Comparison of ENCODE assay signal across 1 cellular context in the genomic region with DNA sequence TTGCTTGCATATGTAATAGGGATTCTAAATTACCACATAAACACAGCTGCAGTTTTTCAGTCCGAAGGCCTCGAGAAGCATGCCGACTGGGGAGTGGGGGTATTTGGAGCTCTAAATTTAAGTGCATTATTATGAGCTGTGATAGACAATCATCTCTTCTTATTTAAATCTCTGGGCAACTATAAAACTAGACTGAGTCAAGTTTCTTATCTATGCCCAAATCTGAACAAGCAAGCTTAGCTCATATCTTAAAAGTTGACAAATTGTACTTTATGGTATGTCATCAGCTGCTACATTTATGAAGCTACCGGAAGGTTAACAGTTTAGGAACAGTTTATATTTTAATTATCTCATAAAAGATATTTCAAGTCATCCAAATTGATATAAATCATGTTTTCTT.
TF ChIP-seq lines count a peak whose summit lies in the region.

No MANE protein-coding gene starts in this region.

TF ChIP-seq in HEK293, 187 proteins besides CTCF, POLR2A, EP300 and RAD21 (continued from another document and continues in another):
- TF ChIP-seq, protein P1, sequence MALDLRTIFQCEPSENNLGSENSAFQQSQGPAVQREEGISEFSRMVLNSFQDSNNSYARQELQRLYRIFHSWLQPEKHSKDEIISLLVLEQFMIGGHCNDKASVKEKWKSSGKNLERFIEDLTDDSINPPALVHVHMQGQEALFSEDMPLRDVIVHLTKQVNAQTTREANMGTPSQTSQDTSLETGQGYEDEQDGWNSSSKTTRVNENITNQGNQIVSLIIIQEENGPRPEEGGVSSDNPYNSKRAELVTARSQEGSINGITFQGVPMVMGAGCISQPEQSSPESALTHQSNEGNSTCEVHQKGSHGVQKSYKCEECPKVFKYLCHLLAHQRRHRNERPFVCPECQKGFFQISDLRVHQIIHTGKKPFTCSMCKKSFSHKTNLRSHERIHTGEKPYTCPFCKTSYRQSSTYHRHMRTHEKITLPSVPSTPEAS (tag by site-specific recombination; IDR thresholded peaks at IDR 0.05), result no peak
- TF ChIP-seq ZEB2 (tag by site-specific recombination; IDR thresholded peaks at IDR 0.05) (peak; percentile 90), IKZF3 (tag by site-specific recombination; IDR thresholded peaks at IDR 0.05) (peak; percentile 88), RBAK (tag by site-specific recombination; IDR thresholded peaks at IDR 0.05) (no peak), ZFP41 (tag by site-specific recombination; IDR thresholded peaks at IDR 0.05; ENCODE audit: borderline replicate concordance) (no peak), ZNF274 (IDR thresholded peaks at IDR 0.05; ENCODE audit: low read length) (no peak), ZNF274 (tag by site-specific recombination; IDR thresholded peaks at IDR 0.05; ENCODE audit: borderline replicate concordance) (no peak), ZNF202 (tag by site-specific recombination; IDR thresholded peaks at IDR 0.05; ENCODE audit: borderline replicate concordance) (no peak), ZNF692 (tag by site-specific recombination; IDR thresholded peaks at IDR 0.05) (no peak), SP3 (tag by site-specific recombination; IDR thresholded peaks at IDR 0.05) (no peak), ZNF423 (tag by site-specific recombination; IDR thresholded peaks at IDR 0.05) (no peak), ZNF324 (tag by site-specific recombination; IDR thresholded peaks at IDR 0.05) (no peak), ZBTB8A (tag by site-specific recombination; IDR thresholded peaks at IDR 0.05) (no peak), ELK4 (IDR thresholded peaks at IDR 0.05; ENCODE audit: borderline replicate concordance, low read depth, low read length) (no peak), ZBTB6 (tag by site-specific recombination; IDR thresholded peaks at IDR 0.05) (no peak), ZNF112 (tag by site-specific recombination; IDR thresholded peaks at IDR 0.05) (no peak), ZNF138 (tag by site-specific recombination; IDR thresholded peaks at IDR 0.05; ENCODE audit: borderline replicate concordance) (no peak), ZBTB44 (tag by site-specific recombination; IDR thresholded peaks at IDR 0.05) (peak; percentile 54; the same call in 1 of the 2 replicates), ZXDB (tag by site-specific recombination; IDR thresholded peaks at IDR 0.05) (no peak), ZNF175 (tag by site-specific recombination; IDR thresholded peaks at IDR 0.05) (no peak), ZNF169 (tag by site-specific recombination; IDR thresholded peaks at IDR 0.05) (no peak), ZNF302 (tag by site-specific recombination; IDR thresholded peaks at IDR 0.05; ENCODE audit: low read depth) (no peak), ZNF416 (tag by site-specific recombination; IDR thresholded peaks at IDR 0.05) (no peak), ZNF747 (tag by site-specific recombination; IDR thresholded peaks at IDR 0.05) (no peak), ZSCAN23 (tag by site-specific recombination; IDR thresholded peaks at IDR 0.05) (no peak), ZBTB21 (tag by site-specific recombination; IDR thresholded peaks at IDR 0.05) (no peak)
- TF ChIP-seq, protein P2, sequence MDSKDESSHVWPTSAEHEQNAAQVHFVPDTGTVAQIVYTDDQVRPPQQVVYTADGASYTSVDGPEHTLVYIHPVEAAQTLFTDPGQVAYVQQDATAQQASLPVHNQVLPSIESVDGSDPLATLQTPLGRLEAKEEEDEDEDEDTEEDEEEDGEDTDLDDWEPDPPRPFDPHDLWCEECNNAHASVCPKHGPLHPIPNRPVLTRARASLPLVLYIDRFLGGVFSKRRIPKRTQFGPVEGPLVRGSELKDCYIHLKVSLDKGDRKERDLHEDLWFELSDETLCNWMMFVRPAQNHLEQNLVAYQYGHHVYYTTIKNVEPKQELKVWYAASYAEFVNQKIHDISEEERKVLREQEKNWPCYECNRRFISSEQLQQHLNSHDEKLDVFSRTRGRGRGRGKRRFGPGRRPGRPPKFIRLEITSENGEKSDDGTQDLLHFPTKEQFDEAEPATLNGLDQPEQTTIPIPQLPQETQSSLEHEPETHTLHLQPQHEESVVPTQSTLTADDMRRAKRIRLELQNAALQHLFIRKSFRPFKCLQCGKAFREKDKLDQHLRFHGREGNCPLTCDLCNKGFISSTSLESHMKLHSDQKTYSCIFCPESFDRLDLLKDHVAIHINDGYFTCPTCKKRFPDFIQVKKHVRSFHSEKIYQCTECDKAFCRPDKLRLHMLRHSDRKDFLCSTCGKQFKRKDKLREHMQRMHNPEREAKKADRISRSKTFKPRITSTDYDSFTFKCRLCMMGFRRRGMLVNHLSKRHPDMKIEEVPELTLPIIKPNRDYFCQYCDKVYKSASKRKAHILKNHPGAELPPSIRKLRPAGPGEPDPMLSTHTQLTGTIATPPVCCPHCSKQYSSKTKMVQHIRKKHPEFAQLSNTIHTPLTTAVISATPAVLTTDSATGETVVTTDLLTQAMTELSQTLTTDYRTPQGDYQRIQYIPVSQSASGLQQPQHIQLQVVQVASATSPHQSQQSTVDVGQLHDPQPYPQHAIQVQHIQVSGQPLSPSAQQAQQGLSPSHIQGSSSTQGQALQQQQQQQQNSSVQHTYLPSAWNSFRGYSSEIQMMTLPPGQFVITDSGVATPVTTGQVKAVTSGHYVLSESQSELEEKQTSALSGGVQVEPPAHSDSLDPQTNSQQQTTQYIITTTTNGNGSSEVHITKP (tag by site-specific recombination; IDR thresholded peaks at IDR 0.05), result no peak
- TF ChIP-seq, protein P3, sequence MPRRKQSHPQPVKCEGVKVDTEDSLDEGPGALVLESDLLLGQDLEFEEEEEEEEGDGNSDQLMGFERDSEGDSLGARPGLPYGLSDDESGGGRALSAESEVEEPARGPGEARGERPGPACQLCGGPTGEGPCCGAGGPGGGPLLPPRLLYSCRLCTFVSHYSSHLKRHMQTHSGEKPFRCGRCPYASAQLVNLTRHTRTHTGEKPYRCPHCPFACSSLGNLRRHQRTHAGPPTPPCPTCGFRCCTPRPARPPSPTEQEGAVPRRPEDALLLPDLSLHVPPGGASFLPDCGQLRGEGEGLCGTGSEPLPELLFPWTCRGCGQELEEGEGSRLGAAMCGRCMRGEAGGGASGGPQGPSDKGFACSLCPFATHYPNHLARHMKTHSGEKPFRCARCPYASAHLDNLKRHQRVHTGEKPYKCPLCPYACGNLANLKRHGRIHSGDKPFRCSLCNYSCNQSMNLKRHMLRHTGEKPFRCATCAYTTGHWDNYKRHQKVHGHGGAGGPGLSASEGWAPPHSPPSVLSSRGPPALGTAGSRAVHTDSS (tag by site-specific recombination; IDR thresholded peaks at IDR 0.05), result no peak
- TF ChIP-seq, protein P4, sequence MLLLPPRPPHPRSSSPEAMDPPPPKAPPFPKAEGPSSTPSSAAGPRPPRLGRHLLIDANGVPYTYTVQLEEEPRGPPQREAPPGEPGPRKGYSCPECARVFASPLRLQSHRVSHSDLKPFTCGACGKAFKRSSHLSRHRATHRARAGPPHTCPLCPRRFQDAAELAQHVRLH (tag by site-specific recombination; IDR thresholded peaks at IDR 0.05), result no peak
- TF ChIP-seq, protein P5, sequence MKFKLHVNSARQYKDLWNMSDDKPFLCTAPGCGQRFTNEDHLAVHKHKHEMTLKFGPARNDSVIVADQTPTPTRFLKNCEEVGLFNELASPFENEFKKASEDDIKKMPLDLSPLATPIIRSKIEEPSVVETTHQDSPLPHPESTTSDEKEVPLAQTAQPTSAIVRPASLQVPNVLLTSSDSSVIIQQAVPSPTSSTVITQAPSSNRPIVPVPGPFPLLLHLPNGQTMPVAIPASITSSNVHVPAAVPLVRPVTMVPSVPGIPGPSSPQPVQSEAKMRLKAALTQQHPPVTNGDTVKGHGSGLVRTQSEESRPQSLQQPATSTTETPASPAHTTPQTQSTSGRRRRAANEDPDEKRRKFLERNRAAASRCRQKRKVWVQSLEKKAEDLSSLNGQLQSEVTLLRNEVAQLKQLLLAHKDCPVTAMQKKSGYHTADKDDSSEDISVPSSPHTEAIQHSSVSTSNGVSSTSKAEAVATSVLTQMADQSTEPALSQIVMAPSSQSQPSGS (tag by site-specific recombination; IDR thresholded peaks at IDR 0.05; ENCODE audit: low read depth), result peak; percentile 16; the same call in 1 of the 2 replicates
- TF ChIP-seq, protein P6, sequence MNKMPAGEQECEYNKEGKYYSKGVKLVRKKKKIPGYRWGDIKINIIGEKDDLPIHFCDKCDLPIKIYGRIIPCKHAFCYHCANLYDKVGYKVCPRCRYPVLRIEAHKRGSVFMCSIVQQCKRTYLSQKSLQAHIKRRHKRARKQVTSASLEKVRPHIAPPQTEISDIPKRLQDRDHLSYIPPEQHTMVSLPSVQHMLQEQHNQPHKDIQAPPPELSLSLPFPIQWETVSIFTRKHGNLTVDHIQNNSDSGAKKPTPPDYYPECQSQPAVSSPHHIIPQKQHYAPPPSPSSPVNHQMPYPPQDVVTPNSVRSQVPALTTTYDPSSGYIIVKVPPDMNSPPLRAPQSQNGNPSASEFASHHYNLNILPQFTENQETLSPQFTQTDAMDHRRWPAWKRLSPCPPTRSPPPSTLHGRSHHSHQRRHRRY (tag by site-specific recombination; IDR thresholded peaks at IDR 0.05), result no peak
- TF ChIP-seq, protein P7, sequence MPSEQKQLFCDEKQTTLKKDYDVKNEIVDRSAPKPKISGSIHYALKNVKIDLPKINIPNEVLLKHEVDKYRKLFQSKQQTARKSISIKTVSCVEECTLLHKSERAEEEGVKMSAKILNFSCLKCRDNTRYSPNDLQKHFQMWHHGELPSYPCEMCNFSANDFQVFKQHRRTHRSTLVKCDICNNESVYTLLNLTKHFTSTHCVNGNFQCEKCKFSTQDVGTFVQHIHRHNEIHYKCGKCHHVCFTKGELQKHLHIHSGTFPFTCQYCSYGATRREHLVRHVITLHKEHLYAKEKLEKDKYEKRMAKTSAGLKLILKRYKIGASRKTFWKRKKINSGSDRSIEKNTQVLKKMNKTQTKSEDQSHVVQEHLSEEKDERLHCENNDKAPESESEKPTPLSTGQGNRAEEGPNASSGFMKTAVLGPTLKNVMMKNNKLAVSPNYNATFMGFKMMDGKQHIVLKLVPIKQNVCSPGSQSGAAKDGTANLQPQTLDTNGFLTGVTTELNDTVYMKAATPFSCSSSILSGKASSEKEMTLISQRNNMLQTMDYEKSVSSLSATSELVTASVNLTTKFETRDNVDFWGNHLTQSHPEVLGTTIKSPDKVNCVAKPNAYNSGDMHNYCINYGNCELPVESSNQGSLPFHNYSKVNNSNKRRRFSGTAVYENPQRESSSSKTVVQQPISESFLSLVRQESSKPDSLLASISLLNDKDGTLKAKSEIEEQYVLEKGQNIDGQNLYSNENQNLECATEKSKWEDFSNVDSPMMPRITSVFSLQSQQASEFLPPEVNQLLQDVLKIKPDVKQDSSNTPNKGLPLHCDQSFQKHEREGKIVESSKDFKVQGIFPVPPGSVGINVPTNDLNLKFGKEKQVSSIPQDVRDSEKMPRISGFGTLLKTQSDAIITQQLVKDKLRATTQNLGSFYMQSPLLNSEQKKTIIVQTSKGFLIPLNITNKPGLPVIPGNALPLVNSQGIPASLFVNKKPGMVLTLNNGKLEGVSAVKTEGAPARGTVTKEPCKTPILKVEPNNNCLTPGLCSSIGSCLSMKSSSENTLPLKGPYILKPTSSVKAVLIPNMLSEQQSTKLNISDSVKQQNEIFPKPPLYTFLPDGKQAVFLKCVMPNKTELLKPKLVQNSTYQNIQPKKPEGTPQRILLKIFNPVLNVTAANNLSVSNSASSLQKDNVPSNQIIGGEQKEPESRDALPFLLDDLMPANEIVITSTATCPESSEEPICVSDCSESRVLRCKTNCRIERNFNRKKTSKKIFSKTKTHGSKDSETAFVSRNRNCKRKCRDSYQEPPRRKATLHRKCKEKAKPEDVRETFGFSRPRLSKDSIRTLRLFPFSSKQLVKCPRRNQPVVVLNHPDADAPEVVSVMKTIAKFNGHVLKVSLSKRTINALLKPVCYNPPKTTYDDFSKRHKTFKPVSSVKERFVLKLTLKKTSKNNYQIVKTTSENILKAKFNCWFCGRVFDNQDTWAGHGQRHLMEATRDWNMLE (tag by site-specific recombination; conservative IDR thresholded peaks at IDR 0.05; ENCODE audit: low read depth), result no peak; the same call in 1 of the 2 replicates
